8 cellular contexts compared by ENCODE assay signal in the genomic region with DNA sequence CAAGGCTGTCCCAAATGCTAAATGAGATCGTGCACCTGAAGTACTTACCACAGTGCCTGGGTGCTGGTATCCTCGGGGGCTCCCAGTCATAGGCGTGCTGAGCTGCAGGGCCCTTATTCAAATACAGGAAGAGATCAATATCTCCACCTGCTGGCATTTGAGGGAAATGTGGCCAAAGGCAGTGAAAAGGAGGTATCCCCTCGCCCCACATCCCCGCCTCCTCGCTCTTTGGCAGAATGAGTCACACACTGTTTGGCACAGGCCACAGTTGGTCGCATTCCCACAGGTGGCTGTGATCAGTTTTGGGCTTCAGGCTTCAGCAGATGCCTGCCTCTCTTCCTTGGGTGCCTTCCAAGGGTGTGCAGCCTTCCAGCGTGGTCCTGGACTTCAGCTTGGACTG. TPM values are rescaled to one million over a fixed set of nuclear protein-coding genes. Genes with fewer than 3 reads are reported as not detected.
A peak's percentile ranks its signal among the peaks of the same experiment; 100 is the strongest.
DNase-seq lines count a peak whose midpoint lies in the region; ATAC-seq and TF ChIP-seq lines count a peak whose summit lies in the region.

No MANE protein-coding gene starts in this region.

- DNase-seq in Daoy (ENCODE audit: low read depth) (peak; percentile 80), SHP77 treated with DMSO at 0.1 percent for 48 hours (lab: John Stamatoyannopoulos, UW) (peak; percentile 9), iPS DF 19.7 (ENCODE audit: low read depth, low spot score) (peak; percentile 23)
- DNase-seq in activated naive CD8-positive, alpha-beta T cell treated with anti-CD3 and anti-CD28 coated beads for 36 hours = peak; percentile 50
- peak; percentile 63 for DNase-seq in stimulated activated CD4-positive, alpha-beta T cell treated with anti-CD3 and anti-CD28 coated beads, Interleukin-1b, Interleukin-23, amount 100 ng/mL, for 48 hours

- H3K4me3 Mint-ChIP-seq in activated naive CD8-positive, alpha-beta T cell treated with anti-CD3 and anti-CD28 coated beads for 36 hours = no peak overlapping the region

- peak; percentile 46 for TF ChIP-seq CTCF in LNCAP (IDR thresholded peaks at IDR 0.05)

- no peak overlapping the region for H3K27ac Mint-ChIP-seq in activated naive CD8-positive, alpha-beta T cell treated with anti-CD3 and anti-CD28 coated beads for 36 hours

- H3K4me1 Mint-ChIP-seq in activated naive CD8-positive, alpha-beta T cell treated with anti-CD3 and anti-CD28 coated beads for 36 hours = peaks cover 14% of the 10 kb centered on the region

- no peaks in the 10 kb centered on the region for H3K36me3 Mint-ChIP-seq in activated naive CD8-positive, alpha-beta T cell treated with anti-CD3 and anti-CD28 coated beads for 36 hours

- H3K9me3 Mint-ChIP-seq in activated naive CD8-positive, alpha-beta T cell treated with anti-CD3 and anti-CD28 coated beads for 36 hours = no peaks in the 10 kb centered on the region

- ATAC-seq in GM21576 (IDR thresholded peaks at IDR 0.05; ENCODE audit: unreplicated experiment) = peak; percentile 79
- no peak for ATAC-seq in HG03097 (IDR thresholded peaks at IDR 0.05; ENCODE audit: low FRiP score, unreplicated experiment)

- H3K27me3 Mint-ChIP-seq in activated naive CD8-positive, alpha-beta T cell treated with anti-CD3 and anti-CD28 coated beads for 36 hours = peaks cover 3% of the 10 kb centered on the region

RNA-seq across cellular contexts. Expression of a gene that starts 28.4 kb away (rescaled TPM):
- 3.6 and 4.0 TPM in 2 replicates for total RNA-seq in Daoy (2014; rRNA removed; shearing (Covaris generic))
- total RNA-seq in activated naive CD8-positive, alpha-beta T cell treated with anti-CD3 and anti-CD28 coated beads for 36 hours = 1 to 10 TPM; 1.3 to 1.5 TPM

Comparison
In these comparisons a context has a peak if more than half of its experiments do, and no peak if none do; other contexts are left out.
1. DNase-seq: peak in every context shown above with its lines; median percentile 80 in Daoy; 63 in stimulated activated CD4-positive, alpha-beta T cell treated with anti-CD3 and anti-CD28 coated beads, Interleukin-1b, Interleukin-23, amount 100 ng/mL, for 48 hours; 50 in activated naive CD8-positive, alpha-beta T cell treated with anti-CD3 and anti-CD28 coated beads for 36 hours; 23 in iPS DF 19.7; 9 in SHP77 treated with DMSO at 0.1 percent for 48 hours.